In genomic region chr12:128583453-128583852, GRCh38 we compare ENCODE assay signal across 21 cellular contexts.
A peak's percentile ranks its signal among the peaks of the same experiment; 100 is the strongest.
DNase-seq lines count a peak whose midpoint lies in the region; ATAC-seq, FAIRE-seq and TF ChIP-seq lines count a peak whose summit lies in the region.
"Had no signal": no experiment of that assay in that cellular context is flagged by ENCODE, and none has a peak within 500 bp of the region (broad histone marks: within the 10 kb centered on the region; RNA-seq: fewer than 3 reads in every experiment).

No MANE protein-coding gene starts in this region.

- H3K79me2 ChIP-seq in PC-3 (ENCODE audit: low read length), result no peaks in the 10 kb centered on the region
- H3K79me2 ChIP-seq in HepG2 (ENCODE audit: insufficient read depth, low read length), result no peaks in the 10 kb centered on the region

- H3K36me3 ChIP-seq in A673 (ENCODE audit: insufficient read depth, low read length, poor library complexity, severe bottlenecking) (no peaks in the 10 kb centered on the region), PC-3 (ENCODE audit: low read depth, low read length) (no peaks in the 10 kb centered on the region), HepG2 (replicated peaks in 1 of 2; ENCODE audit: control insufficient read depth in 1 of 2, insufficient read depth in 2 of 2, low read length in 2 of 2) (no peaks in the 10 kb centered on the region), sigmoid colon (no peaks in the 10 kb centered on the region)

- BruUV-seq in A673 (replicated peaks; lab: Mats Ljungman, UMichigan) (no TSS peak), PC-3 (replicated peaks; lab: Mats Ljungman, UMichigan) (no TSS peak), HepG2 (replicated peaks; lab: Mats Ljungman, UMichigan) (no TSS peak)

- H3K9me3 ChIP-seq in A673 (ENCODE audit: low read depth, low read length, poor library complexity, severe bottlenecking), result no peaks in the 10 kb centered on the region
- no peaks in the 10 kb centered on the region for H3K9me3 ChIP-seq in PC-3 (ENCODE audit: low read length)
- no peaks in the 10 kb centered on the region for H3K9me3 ChIP-seq in HepG2 (ENCODE audit: low read length)
- H3K9me3 ChIP-seq in sigmoid colon, result no peaks in the 10 kb centered on the region

- TF ChIP-seq POLR2A in HepG2 (IDR thresholded peaks at IDR 0.05; ENCODE audit: insufficient read depth in 1 of 2, low read depth in 2 of 2, low read length in 2 of 2) (no peak), sigmoid colon (IDR thresholded peaks at IDR 0.05) (no peak)

- no peaks in the 10 kb centered on the region for H3K27me3 ChIP-seq in A673 (replicated peaks; ENCODE audit: insufficient read depth, low read depth, low read length, poor library complexity)
- peaks cover 21% of the 10 kb centered on the region for H3K27me3 ChIP-seq in PC-3 (ENCODE audit: low read length)
- H3K27me3 ChIP-seq in HepG2 (ENCODE audit: control insufficient read depth in 1 of 2, insufficient read depth in 2 of 2, low read length in 2 of 2), result no peaks in the 10 kb centered on the region; a peak in 2 of 5 replicates
- H3K27me3 ChIP-seq in sigmoid colon, result no peaks in the 10 kb centered on the region

- CTCF ChIA-PET in A673 (lab: Charles Lee) (interaction anchor here (0.6 kb wide), 1 partner anchor 1431 kb away, joined by 4 read pairs; no protein-coding TSS in a partner anchor), PC-3 (lab: Charles Lee) (no interaction called here), HepG2 (lab: Yijun Ruan, JAX; ENCODE audit: low intra/inter-chr PET ratio, low total read pairs) (no interaction called here)

- 25% methylated on average over 4 of the region's 9 CpGs for WGBS in HepG2 (ENCODE audit: low lambda C conversion rate)
- 63 to 84% methylated on average over 9 of the region's 9 CpGs for WGBS in sigmoid colon, 2 donors

- FAIRE-seq in HepG2 (lab: Jason Lieb, UNC), result no peak
- FAIRE-seq: bronchial epithelial cell, GM12891, H54 had no signal

- TF ChIP-seq CTCF in A673 (conservative IDR thresholded peaks at IDR 0.05; ENCODE audit: low read depth, low read length) (peak; percentile 46), GM12873 (IDR thresholded peaks at IDR 0.05; ENCODE audit: insufficient read depth, low read depth, low read length, missing control alignments) (peak; percentile 53), PC-3 (conservative IDR thresholded peaks at IDR 0.05; ENCODE audit: low read depth, low read length) (peak; percentile 28; the same call in 1 of the 2 replicates), HepG2 (CRISPR knock-in tag; IDR thresholded peaks at IDR 0.05) (no peak), sigmoid colon (IDR thresholded peaks at IDR 0.05) (no peak)

- H3K4me3 ChIP-seq in A673 (ENCODE audit: low read depth, low read length, poor library complexity, severe bottlenecking) (no peak overlapping the region), PC-3 (ENCODE audit: low read length) (no peak overlapping the region), HepG2 (replicated peaks in 1 of 3; ENCODE audit: insufficient read depth in 1 of 3, low read depth in 2 of 3, low read length in 3 of 3) (no peak overlapping the region), sigmoid colon (no peak overlapping the region)

- H3K9ac ChIP-seq in PC-3 (ENCODE audit: low read length), result no peak overlapping the region
- no peak overlapping the region for H3K9ac ChIP-seq in HepG2 (ENCODE audit: insufficient read depth, low read depth, low read length)

- no peaks in the 10 kb centered on the region for H3K9me2 ChIP-seq in PC-3 (replicated peaks; ENCODE audit: low read length)

- in situ Hi-C loops in HepG2 (cut with HindIII; ENCODE audit: extremely low pct_ligation_motif_present, low pct_unique_long_range_greater_than_20kb), result no loop called here

- DNase-seq in A673 (ENCODE audit: low spot score), result no peak
- no peak for DNase-seq in PC-3
- no peak for DNase-seq in HepG2 (ENCODE audit: low spot score)
- DNase-seq in head of caudate nucleus, result no peak
- no peak for DNase-seq in cerebellar cortex (ENCODE audit: low spot score)
- no peak for DNase-seq in foreskin melanocyte
- no peak for DNase-seq in sigmoid colon
- DNase-seq: activated CD8-positive, alpha-beta memory T cell treated with anti-CD3 and anti-CD28 coated beads, Interleukin-2, amount 50 U/mL, for 48 hours; activated effector memory CD4-positive, alpha-beta T cell treated with Interleukin-2 at 50 U/mL for 16 hours; CD4-positive, alpha-beta T cell; EL; foreskin fibroblast; left colon; NCI-H1436; NCI-H2227 treated with DMSO at 0.1 percent for 48 hours; stimulated activated CD4-positive, alpha-beta T cell treated with anti-CD3 and anti-CD28 coated beads, Interleukin-12 subunit alpha, Interleukin-12 subunit beta, amount 100 ng/mL, for 4 hours; T-cell had no signal

- no peak overlapping the region for H3K4me2 ChIP-seq in PC-3 (ENCODE audit: low read length)
- H3K4me2 ChIP-seq in HepG2 (ENCODE audit: low read depth, low read length), result no peak overlapping the region

- POLR2A ChIA-PET in A673 (lab: Charles Lee; ENCODE audit: low non-redundant PET), result no interaction called here
- POLR2A ChIA-PET in PC-3 (lab: Charles Lee; ENCODE audit: unreplicated experiment), result no interaction called here
- POLR2A ChIA-PET in HepG2 (lab: Yijun Ruan, JAX), result no interaction called here

- ATAC-seq in PC-3, result no peak
- peak; percentile 95 for ATAC-seq in HepG2
- ATAC-seq: left colon, T-cell had no signal

- TF ChIP-seq EP300 in HepG2 (IDR thresholded peaks at IDR 0.05; ENCODE audit: low read depth in 2 of 2, low read length in 2 of 2) (no peak), HepG2 (CRISPR knock-in tag; IDR thresholded peaks at IDR 0.05; ENCODE audit: borderline replicate concordance) (no peak), sigmoid colon (IDR thresholded peaks at IDR 0.05) (no peak)

- intact Hi-C loops in A673 (cut with micrococcal nuclease; ENCODE audit: unreplicated experiment), result no loop called here
- intact Hi-C loops in PC-3 (cut with micrococcal nuclease), result no loop called here
- intact Hi-C loops in HepG2 (cut with micrococcal nuclease; ENCODE audit: unreplicated experiment), result no loop called here
- intact Hi-C loops in head of caudate nucleus (cut with DNase I), result no loop called here
- intact Hi-C loops in sigmoid colon (cut with DNase I), result no loop called here

- H3K4me1 ChIP-seq in A673 (ENCODE audit: insufficient read depth, low read length, poor library complexity, severe bottlenecking), result peaks cover 36% of the 10 kb centered on the region
- H3K4me1 ChIP-seq in PC-3 (ENCODE audit: insufficient read depth, low read length), result no peaks in the 10 kb centered on the region
- H3K4me1 ChIP-seq in HepG2 (ENCODE audit: insufficient read depth, low read length), result no peaks in the 10 kb centered on the region
- no peaks in the 10 kb centered on the region for H3K4me1 ChIP-seq in sigmoid colon

- H3K27ac ChIP-seq in A673 (ENCODE audit: low read depth, low read length, poor library complexity, severe bottlenecking) (no peak overlapping the region), PC-3 (ENCODE audit: low read length) (no peak overlapping the region), HepG2 (ENCODE audit: extremely low read length, insufficient read depth, low read length) (no peak overlapping the region), sigmoid colon (no peak overlapping the region)

- no peak for TF ChIP-seq RAD21 in HepG2 (CRISPR knock-in tag; IDR thresholded peaks at IDR 0.05)

- H2AFZ ChIP-seq in PC-3 (ENCODE audit: low read length), result no peak overlapping the region
- H2AFZ ChIP-seq in HepG2 (ENCODE audit: low read length), result no peak overlapping the region

- H3F3A ChIP-seq in PC-3 (ENCODE audit: low read length, unreplicated experiment), result no peaks in the 10 kb centered on the region

- H4K20me1 ChIP-seq in PC-3 (ENCODE audit: low read length) (no peaks in the 10 kb centered on the region), HepG2 (ENCODE audit: insufficient read depth, low read length) (no peaks in the 10 kb centered on the region)

TF ChIP-seq in HepG2, 621 proteins besides CTCF, POLR2A, EP300 and RAD21:
- TF ChIP-seq GFI1 (CRISPR knock-in tag; IDR thresholded peaks at IDR 0.05; ENCODE audit: borderline replicate concordance) (no peak), TFAP4 (IDR thresholded peaks at IDR 0.05; ENCODE audit: borderline replicate concordance, low read depth) (peak; percentile 24; the same call in 1 of the 2 replicates)

Comparison
In these comparisons a context has a peak if more than half of its experiments do, and no peak if none do; other contexts are left out.
1. CTCF ChIP-seq: peak in A673 (single experiment), GM12873 (single experiment) and PC-3 (single experiment); none in HepG2 (single experiment) and sigmoid colon (0 of 4).